ENCODE assay signal across 11 cellular contexts in the genomic region with DNA sequence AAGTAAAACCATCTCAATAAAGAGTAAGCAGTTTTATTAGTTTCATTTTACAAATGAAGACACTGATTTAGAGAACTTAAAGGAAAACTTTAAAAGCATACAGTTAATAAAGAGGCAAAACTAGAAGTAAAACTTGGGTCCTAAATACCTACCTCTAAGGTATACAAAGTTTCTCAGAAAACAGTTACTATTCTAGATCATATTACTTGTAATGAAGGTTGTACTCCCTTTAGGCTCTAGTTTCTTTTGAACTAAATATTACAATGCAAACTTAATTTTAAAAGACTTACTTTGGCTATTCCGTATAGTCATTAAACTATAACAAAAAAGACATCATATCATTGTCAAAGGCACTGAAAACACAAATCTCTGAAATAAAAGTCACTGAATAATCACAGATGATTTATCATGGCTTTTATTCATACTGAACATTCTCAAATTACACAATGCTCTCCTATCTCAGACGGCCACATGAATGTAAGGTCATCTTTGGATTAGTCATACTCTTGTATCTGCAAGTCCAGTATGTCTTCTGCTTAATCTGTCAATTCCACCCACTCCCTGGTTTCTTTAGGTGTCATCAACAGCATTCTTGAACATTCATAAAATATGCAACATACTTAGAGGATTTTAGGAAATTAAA.
A peak's percentile ranks its signal among the peaks of the same experiment; 100 is the strongest.
DNase-seq lines count a peak whose midpoint lies in the region; TF ChIP-seq lines count a peak whose summit lies in the region.
"Had no signal": no experiment of that assay in that cellular context is flagged by ENCODE, and none has a peak within 500 bp of the region (broad histone marks: within the 10 kb centered on the region; RNA-seq: fewer than 3 reads in every experiment).

No MANE protein-coding gene starts in this region.

- DNase-seq in GM04503 (ENCODE audit: low read depth) (peak; percentile 32), NCI-H460 (ENCODE audit: extremely low read depth, low read depth) (peak; percentile 25), choroid plexus epithelial cell (ENCODE audit: low read depth) (peak; percentile 82), non-pigmented ciliary epithelial cell (ENCODE audit: low read depth) (peak; percentile 69), NCI-H146 (lab: John Stamatoyannopoulos, UW) (no peak), SIG-M5 treated with dmso at 0.1 percent for 504 hours (lab: John Stamatoyannopoulos, UW; ENCODE audit: unreplicated experiment) (no peak), NCI-H446 (lab: John Stamatoyannopoulos, UW) (no peak)
- DNase-seq: activated CD8-positive, alpha-beta memory T cell treated with anti-CD3 and anti-CD28 coated beads, Interleukin-2, amount 50 U/mL, for 48 hours; colonic mucosa; NCI-H1417 treated with DMSO at 0.1 percent for 48 hours; SHP77 treated with DMSO at 0.1 percent for 48 hours had no signal

- no peak for TF ChIP-seq CTCF in choroid plexus epithelial cell (conservative IDR thresholded peaks at IDR 0.05; ENCODE audit: low read depth, low read length)

- no peak overlapping the region for H3K4me3 ChIP-seq in choroid plexus epithelial cell (ENCODE audit: low read depth, low read length)
- H3K4me3 ChIP-seq: colonic mucosa had no signal

Comparison
In these comparisons a context has a peak if more than half of its experiments do, and no peak if none do; other contexts are left out.
1. DNase-seq: peak in GM04503 (single experiment), NCI-H460 (single experiment), choroid plexus epithelial cell (single experiment) and non-pigmented ciliary epithelial cell (single experiment); none in NCI-H146 (single experiment), SIG-M5 treated with dmso at 0.1 percent for 504 hours (single experiment) and NCI-H446 (0 of 2).